ENCODE assay signal across 17 cellular contexts in the genomic region with DNA sequence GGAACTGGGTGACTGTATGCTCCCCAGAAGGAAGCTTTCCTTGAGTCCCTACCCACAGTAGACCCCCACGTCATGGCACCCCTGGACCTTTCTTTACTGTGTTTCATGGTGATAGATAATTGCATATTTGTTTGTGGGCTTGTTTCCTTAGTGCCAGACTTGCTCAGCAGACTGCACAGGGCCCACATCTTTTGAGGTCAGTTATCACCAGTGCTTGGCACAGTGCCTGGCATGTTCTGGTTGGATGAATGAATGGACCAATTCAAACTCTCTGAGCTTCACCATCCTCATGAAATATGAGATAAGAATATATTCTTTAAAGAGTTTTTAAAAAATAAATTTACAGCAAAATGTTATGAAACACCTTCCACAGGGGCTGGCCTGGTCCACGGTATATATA.
"Had no signal": no experiment of that assay in that cellular context is flagged by ENCODE, and none has a peak within 500 bp of the region (broad histone marks: within the 10 kb centered on the region; RNA-seq: fewer than 3 reads in every experiment).

No MANE protein-coding gene starts in this region.

- ATAC-seq: activated CD4-positive, alpha-beta T cell treated with anti-CD3 and anti-CD28 coated beads for 36 hours; activated T-cell treated with anti-CD3 and anti-CD28 coated beads, Interleukin-2, amount 50 U/mL, for 4 hours; left cardiac atrium; natural killer cell treated with Interleukin-12 subunit alpha and Interleukin-12 subunit beta and Interleukin-15 and Interleukin-18, amount 100 ng/mL, for 72 hours; right cardiac atrium had no signal

- DNase-seq: activated B cell treated with CpG ODN at 0.5 μM for 24 hours; activated CD4-positive, alpha-beta T cell treated with anti-CD3 and anti-CD28 coated beads for 36 hours; activated CD4-positive, alpha-beta T cell treated with anti-CD3 and anti-CD28 coated beads, Interleukin-2, amount 50 U/mL, for 48 hours; activated CD8-positive, alpha-beta memory T cell treated with anti-CD3 and anti-CD28 coated beads, Interleukin-2, amount 50 U/mL, for 48 hours; activated naive CD4-positive, alpha-beta T cell treated with Interleukin-2 at 50 U/mL for 16 hours; activated naive CD8-positive, alpha-beta T cell treated with anti-CD3 and anti-CD28 coated beads for 36 hours; activated T-cell treated with anti-CD3 and anti-CD28 coated beads, Interleukin-2, amount 50 U/mL, for 4 hours; amniotic stem cell; head of caudate nucleus; left cardiac atrium; stimulated activated CD4-positive, alpha-beta T cell treated with anti-CD3 and anti-CD28 coated beads, Interleukin-4, amount 100 ng/mL, for 24 hours; stimulated activated naive CD4-positive, alpha-beta T cell treated with Interleukin-2 at 50 U/mL for 16 hours; thyroid gland; upper lobe of right lung had no signal

- H3K4me3 ChIP-seq: prostate gland, thyroid gland, upper lobe of right lung had no signal
